8 cellular contexts compared by ENCODE assay signal in genomic region chr17:45640141-45640850, GRCh38.
DNase-seq lines count a peak whose midpoint lies in the region; ATAC-seq and TF ChIP-seq lines count a peak whose summit lies in the region.

No MANE protein-coding gene starts in this region.

- H3K27ac ChIP-seq in epithelial cell of prostate: no peak overlapping the region

- H3K27ac Mint-ChIP-seq in activated CD8-positive, alpha-beta T cell treated with anti-CD3 and anti-CD28 coated beads, Interleukin-2, amount 10 ng/mL, durations not matched to agents 7 days and 5 days: no peak overlapping the region
- peak overlapping the region; percentile 67 to 83 for H3K27ac Mint-ChIP-seq in natural killer cell
- no peak overlapping the region for H3K27ac Mint-ChIP-seq in stimulated activated naive CD8-positive, alpha-beta T cell treated with anti-CD3 and anti-CD28 coated beads, Interleukin-15, amount 100 ng/mL, for 72 hours

- intact Hi-C loops in natural killer cell (cut with micrococcal nuclease): loop anchor here (1.0 kb wide), 1 partner anchor 192 kb away; no protein-coding TSS in a partner anchor

- peaks cover 11% of the 10 kb centered on the region for H3K36me3 Mint-ChIP-seq in activated CD8-positive, alpha-beta T cell treated with anti-CD3 and anti-CD28 coated beads, Interleukin-2, amount 10 ng/mL, durations not matched to agents 7 days and 5 days (ENCODE audit: low read depth)
- H3K36me3 Mint-ChIP-seq in natural killer cell: peaks cover 9% of the 10 kb centered on the region

- CTCF ChIA-PET in AG04449 (lab: Yijun Ruan, JAX): interaction anchor here (0.6 to 9.5 kb wide), 30 partner anchors 9 to 415 kb away, joined by 3 to 260 read pairs (median 4); no protein-coding TSS in a partner anchor
- CTCF ChIA-PET in activated CD8-positive, alpha-beta T cell treated with anti-CD3 and anti-CD28 coated beads, Interleukin-2, amount 10 ng/mL, durations not matched to agents 7 days and 5 days (lab: Charles Lee): interaction anchor here (0.5 to 4.9 kb wide), 31 partner anchors 8 to 573 kb away, joined by 3 to 62 read pairs (median 3); no protein-coding TSS in a partner anchor

- TF ChIP-seq CTCF in AG04449 (IDR thresholded peaks at IDR 0.05; ENCODE audit: insufficient read depth, low read length, missing control alignments) (peak; percentile 92), natural killer cell (IDR thresholded peaks at IDR 0.05) (peak; percentile 98)

- no peaks in the 10 kb centered on the region for H3K9me3 Mint-ChIP-seq in activated CD8-positive, alpha-beta T cell treated with anti-CD3 and anti-CD28 coated beads, Interleukin-2, amount 10 ng/mL, durations not matched to agents 7 days and 5 days (ENCODE audit: insufficient read depth)
- no peaks in the 10 kb centered on the region for H3K9me3 Mint-ChIP-seq in natural killer cell
- no peaks in the 10 kb centered on the region for H3K9me3 Mint-ChIP-seq in stimulated activated naive CD8-positive, alpha-beta T cell treated with anti-CD3 and anti-CD28 coated beads, Interleukin-15, amount 100 ng/mL, for 72 hours

- peaks cover 17% of the 10 kb centered on the region for H3K4me1 Mint-ChIP-seq in activated CD8-positive, alpha-beta T cell treated with anti-CD3 and anti-CD28 coated beads, Interleukin-2, amount 10 ng/mL, durations not matched to agents 7 days and 5 days (ENCODE audit: low read depth)
- peaks cover 10 to 11% of the 10 kb centered on the region in 2 donors for H3K4me1 Mint-ChIP-seq in natural killer cell
- H3K4me1 Mint-ChIP-seq in stimulated activated naive CD8-positive, alpha-beta T cell treated with anti-CD3 and anti-CD28 coated beads, Interleukin-15, amount 100 ng/mL, for 72 hours: peaks cover 10% of the 10 kb centered on the region

- H3K4me3 Mint-ChIP-seq in activated CD8-positive, alpha-beta T cell treated with anti-CD3 and anti-CD28 coated beads, Interleukin-2, amount 10 ng/mL, durations not matched to agents 7 days and 5 days: no peak overlapping the region
- H3K4me3 Mint-ChIP-seq in natural killer cell: peak overlapping the region; percentile 79
- no peak overlapping the region for H3K4me3 Mint-ChIP-seq in stimulated activated naive CD8-positive, alpha-beta T cell treated with anti-CD3 and anti-CD28 coated beads, Interleukin-15, amount 100 ng/mL, for 72 hours

- POLR2A ChIA-PET in AG04449 (lab: Yijun Ruan, JAX): no interaction called here
- POLR2A ChIA-PET in activated CD8-positive, alpha-beta T cell treated with anti-CD3 and anti-CD28 coated beads, Interleukin-2, amount 10 ng/mL, durations not matched to agents 7 days and 5 days (lab: Charles Lee): interaction anchor here (1.0 kb wide), 1 partner anchor 191 kb away, joined by 5 read pairs; no protein-coding TSS in a partner anchor

- peaks cover 3% of the 10 kb centered on the region for H3K27me3 Mint-ChIP-seq in activated CD8-positive, alpha-beta T cell treated with anti-CD3 and anti-CD28 coated beads, Interleukin-2, amount 10 ng/mL, durations not matched to agents 7 days and 5 days (ENCODE audit: low read depth)
- H3K27me3 Mint-ChIP-seq in natural killer cell (ENCODE audit: low read depth in 2 of 2): peaks cover 3% of the 10 kb centered on the region in 2 donors
- H3K27me3 Mint-ChIP-seq in stimulated activated naive CD8-positive, alpha-beta T cell treated with anti-CD3 and anti-CD28 coated beads, Interleukin-15, amount 100 ng/mL, for 72 hours: no peaks in the 10 kb centered on the region

- peak; percentile 82 for ATAC-seq in activated CD8-positive, alpha-beta T cell treated with anti-CD3 and anti-CD28 coated beads, Interleukin-2, amount 10 ng/mL, durations not matched to agents 7 days and 5 days
- ATAC-seq in natural killer cell (peak; percentile 87 to 93 (median 87)), HG02642 (IDR thresholded peaks at IDR 0.05; ENCODE audit: poor library complexity, unreplicated experiment) (no peak)
- ATAC-seq in stimulated activated naive CD8-positive, alpha-beta T cell treated with anti-CD3 and anti-CD28 coated beads, Interleukin-15, amount 100 ng/mL, for 72 hours: peak; percentile 84

- no peak overlapping the region for H3K4me3 ChIP-seq in AG04449 (ENCODE audit: low read depth, low read length)

- DNase-seq in AG04449 (ENCODE audit: low read depth, low spot score) (peak; percentile 3), HPDE6-E6E7 (ENCODE audit: extremely low spot score) (peak; percentile 58), epithelial cell of prostate (ENCODE audit: low read depth, low spot score) (peak; percentile 14), natural killer cell (peak; percentile 68), NCI-H1694 (lab: John Stamatoyannopoulos, UW) (no peak)
- peak; percentile 77 for DNase-seq in activated CD8-positive, alpha-beta T cell treated with anti-CD3 and anti-CD28 coated beads, Interleukin-2, amount 10 ng/mL, durations not matched to agents 7 days and 5 days
- peak; percentile 63 to 65 for DNase-seq in stimulated activated naive CD8-positive, alpha-beta T cell treated with anti-CD3 and anti-CD28 coated beads, Interleukin-15, amount 100 ng/mL, for 72 hours

Comparison
In these comparisons a context has a peak if more than half of its experiments do, and no peak if none do; other contexts are left out.
1. H3K27ac Mint-ChIP-seq: peak in natural killer cell (2 of 2); none in activated CD8-positive, alpha-beta T cell treated with anti-CD3 and anti-CD28 coated beads, Interleukin-2, amount 10 ng/mL, durations not matched to agents 7 days and 5 days (single experiment) and stimulated activated naive CD8-positive, alpha-beta T cell treated with anti-CD3 and anti-CD28 coated beads, Interleukin-15, amount 100 ng/mL, for 72 hours (0 of 2).